Comparison of ENCODE assay signal across 1 cellular context in genomic region chr11:123233978-123234340, GRCh38.
TF ChIP-seq lines count a peak whose summit lies in the region.

No MANE protein-coding gene starts in this region.

TF ChIP-seq in neural cell, 6 proteins besides CTCF, POLR2A, EP300 and RAD21 (continued from another document):
- no peak for TF ChIP-seq REST (IDR thresholded peaks at IDR 0.05; ENCODE audit: borderline replicate concordance)
- TF ChIP-seq EZH2 (IDR thresholded peaks at IDR 0.05; ENCODE audit: borderline replicate concordance, insufficient read depth, low read length, poor library complexity, severe bottlenecking) = no peak
- TF ChIP-seq POLR2AphosphoS5 (IDR thresholded peaks at IDR 0.05) = no peak
- TF ChIP-seq TAF1 (IDR thresholded peaks at IDR 0.05; ENCODE audit: low read depth) = no peak
- no peak for TF ChIP-seq SMC3 (conservative IDR thresholded peaks at IDR 0.05; ENCODE audit: poor library complexity)
